In genomic region chr19:45417151-45417550, GRCh38 we compare ENCODE assay signal across 24 cellular contexts. TPM values are rescaled to one million over a fixed set of nuclear protein-coding genes. Genes with fewer than 3 reads are reported as not detected.
DNase-seq lines count a peak whose midpoint lies in the region; ATAC-seq and TF ChIP-seq lines count a peak whose summit lies in the region.
"Had no signal": no experiment of that assay in that cellular context is flagged by ENCODE, and none has a peak within 500 bp of the region (broad histone marks: within the 10 kb centered on the region; RNA-seq: fewer than 3 reads in every experiment).

No MANE protein-coding gene starts in this region.

- CTCF ChIA-PET in HEK293 (lab: Yijun Ruan, JAX) = interaction anchor here (1.1 to 3.1 kb wide), 2 partner anchors 11 to 14 kb away, joined by 3 to 17 read pairs; no protein-coding TSS in a partner anchor

- peak overlapping the region; percentile 37 for H3K9ac ChIP-seq in adipocyte (ENCODE audit: low read length)

- H3K27me3 Mint-ChIP-seq in activated naive CD8-positive, alpha-beta T cell treated with anti-CD3 and anti-CD28 coated beads, Interleukin-2, amount 10 ng/mL, durations not matched to agents 7 days and 5 days = no peaks in the 10 kb centered on the region
- no peaks in the 10 kb centered on the region for H3K27me3 Mint-ChIP-seq in activated naive CD8-positive, alpha-beta T cell treated with anti-CD3 and anti-CD28 coated beads, Interleukin-2, amount 50 U/mL, for 24 hours
- H3K27me3 Mint-ChIP-seq: B cell; CD4-positive, CD25-positive, alpha-beta regulatory T cell; IgD-negative memory B cell had no signal

- TF ChIP-seq CTCF in HEK293 (tag by site-specific recombination; IDR thresholded peaks at IDR 0.05) (no peak), sigmoid colon (IDR thresholded peaks at IDR 0.05) (no peak)

- no peak overlapping the region for H3K4me3 ChIP-seq in HEK293 (ENCODE audit: low read depth, low read length)
- H3K4me3 ChIP-seq in adipocyte (ENCODE audit: low read length) = no peak overlapping the region
- no peak overlapping the region for H3K4me3 ChIP-seq in sigmoid colon
- H3K4me3 ChIP-seq: GM12878 had no signal

- intact Hi-C loops in sigmoid colon (cut with DNase I) = no loop called here

- TF ChIP-seq POLR2A in sigmoid colon (IDR thresholded peaks at IDR 0.05) = no peak

- POLR2A ChIA-PET in activated naive CD8-positive, alpha-beta T cell treated with anti-CD3 and anti-CD28 coated beads, Interleukin-2, amount 10 ng/mL, durations not matched to agents 7 days and 5 days (lab: Charles Lee) = interaction anchor here (1.5 kb wide), 1 partner anchor 10 kb away, joined by 3 read pairs; no protein-coding TSS in a partner anchor
- POLR2A ChIA-PET in HEK293 (lab: Yijun Ruan, JAX) = interaction anchor here (0.6 to 1.4 kb wide), 2 partner anchors 51 to 314 kb away, joined by 3 read pairs; partner anchors contain the start of genes FBXO46 and FOSB

- H3K27ac ChIP-seq in HEK293 (ENCODE audit: extremely low read depth, low read depth, low read length) (no peak overlapping the region), sigmoid colon (peak overlapping the region; percentile 34 to 71 (median 47))

- no peaks in the 10 kb centered on the region for H3K9me3 Mint-ChIP-seq in activated naive CD8-positive, alpha-beta T cell treated with anti-CD3 and anti-CD28 coated beads, Interleukin-2, amount 10 ng/mL, durations not matched to agents 7 days and 5 days
- no peaks in the 10 kb centered on the region for H3K9me3 Mint-ChIP-seq in activated naive CD8-positive, alpha-beta T cell treated with anti-CD3 and anti-CD28 coated beads, Interleukin-2, amount 50 U/mL, for 24 hours
- H3K9me3 Mint-ChIP-seq: CD4-positive, CD25-positive, alpha-beta regulatory T cell; H9; IgD-negative memory B cell had no signal

- peaks cover 30% of the 10 kb centered on the region for H3K4me1 Mint-ChIP-seq in activated naive CD8-positive, alpha-beta T cell treated with anti-CD3 and anti-CD28 coated beads, Interleukin-2, amount 10 ng/mL, durations not matched to agents 7 days and 5 days
- H3K4me1 Mint-ChIP-seq in activated naive CD8-positive, alpha-beta T cell treated with anti-CD3 and anti-CD28 coated beads, Interleukin-2, amount 50 U/mL, for 24 hours = peaks cover 27% of the 10 kb centered on the region

- H3K27ac Mint-ChIP-seq in activated naive CD8-positive, alpha-beta T cell treated with anti-CD3 and anti-CD28 coated beads, Interleukin-2, amount 10 ng/mL, durations not matched to agents 7 days and 5 days = peak overlapping the region; percentile 72
- no peak overlapping the region for H3K27ac Mint-ChIP-seq in activated naive CD8-positive, alpha-beta T cell treated with anti-CD3 and anti-CD28 coated beads, Interleukin-2, amount 50 U/mL, for 24 hours
- H3K27ac Mint-ChIP-seq: B cell had no signal

- H3K36me3 Mint-ChIP-seq in activated naive CD8-positive, alpha-beta T cell treated with anti-CD3 and anti-CD28 coated beads, Interleukin-2, amount 10 ng/mL, durations not matched to agents 7 days and 5 days = peaks cover 21% of the 10 kb centered on the region
- H3K36me3 Mint-ChIP-seq in activated naive CD8-positive, alpha-beta T cell treated with anti-CD3 and anti-CD28 coated beads, Interleukin-2, amount 50 U/mL, for 24 hours (ENCODE audit: low read depth) = peaks cover 34% of the 10 kb centered on the region

- H3K27me3 ChIP-seq in adipocyte (replicated peaks; ENCODE audit: control insufficient read depth, insufficient read depth, low read length) (no peaks in the 10 kb centered on the region), sigmoid colon (no peaks in the 10 kb centered on the region)

- H3K36me3 ChIP-seq in HEK293 (ENCODE audit: control insufficient read depth in 2 of 2, insufficient read depth in 1 of 2, low read length in 2 of 2) (peaks cover 44 to 62% of the 10 kb centered on the region in 2 experiments), adipocyte (ENCODE audit: control insufficient read depth, insufficient read depth, low read length, severe bottlenecking) (peaks cover 62% of the 10 kb centered on the region), sigmoid colon (peaks cover 0 to 76% (median 16%) of the 10 kb centered on the region in 4 donors)

- no peak for ATAC-seq in activated naive CD8-positive, alpha-beta T cell treated with anti-CD3 and anti-CD28 coated beads, Interleukin-2, amount 10 ng/mL, durations not matched to agents 7 days and 5 days (ENCODE audit: low read depth)
- ATAC-seq in activated naive CD8-positive, alpha-beta T cell treated with anti-CD3 and anti-CD28 coated beads, Interleukin-2, amount 50 U/mL, for 24 hours = no peak
- ATAC-seq: GM12878, SK-N-SH treated with all-trans-retinoic acid at 6 μM for 48 hours had no signal

- H3K4me3 Mint-ChIP-seq in activated naive CD8-positive, alpha-beta T cell treated with anti-CD3 and anti-CD28 coated beads, Interleukin-2, amount 10 ng/mL, durations not matched to agents 7 days and 5 days = no peak overlapping the region
- no peak overlapping the region for H3K4me3 Mint-ChIP-seq in activated naive CD8-positive, alpha-beta T cell treated with anti-CD3 and anti-CD28 coated beads, Interleukin-2, amount 50 U/mL, for 24 hours
- H3K4me3 Mint-ChIP-seq: B cell; CD4-positive, CD25-positive, alpha-beta regulatory T cell; H9 had no signal

- H3K4me1 ChIP-seq in HEK293 (ENCODE audit: control insufficient read depth, insufficient read depth, low read length) (no peaks in the 10 kb centered on the region), adipocyte (ENCODE audit: control insufficient read depth, insufficient read depth, low read length) (peaks cover 3% of the 10 kb centered on the region), sigmoid colon (peaks cover 0 to 28% (median 19%) of the 10 kb centered on the region in 4 donors)

- no peak for DNase-seq in activated naive CD8-positive, alpha-beta T cell treated with anti-CD3 and anti-CD28 coated beads, Interleukin-2, amount 10 ng/mL, durations not matched to agents 7 days and 5 days
- no peak for DNase-seq in activated naive CD8-positive, alpha-beta T cell treated with anti-CD3 and anti-CD28 coated beads, Interleukin-2, amount 50 U/mL, for 24 hours
- DNase-seq in adipocyte (ENCODE audit: low read depth) (no peak), sigmoid colon (no peak), COR-L47 (lab: John Stamatoyannopoulos, UW) (no peak), NCI-H524 treated with DMSO at 0.1 percent for 48 hours (lab: John Stamatoyannopoulos, UW) (no peak), H4 (ENCODE audit: low spot score) (no peak)
- DNase-seq: CD4-positive, CD25-positive, alpha-beta regulatory T cell; DND-41; H9; Kasumi-1; NCI-H1694; NCI-H2081; NCI-H2171; NCI-H345; NCI-H524; NCI-H82; SIG-M5 had no signal

- H3K9me3 ChIP-seq in HEK293 (ENCODE audit: control insufficient read depth, insufficient read depth, low read depth, low read length) (no peaks in the 10 kb centered on the region), adipocyte (ENCODE audit: control insufficient read depth, low read length) (no peaks in the 10 kb centered on the region), sigmoid colon (no peaks in the 10 kb centered on the region)

- WGBS in sigmoid colon, 2 donors = 69 to 82% methylated on average over 4 of the region's 4 CpGs

- TF ChIP-seq EP300 in sigmoid colon (IDR thresholded peaks at IDR 0.05) = no peak

TF ChIP-seq in HEK293, 187 proteins besides CTCF, POLR2A, EP300 and RAD21 (continues in another document):
- TF ChIP-seq PRDM6 (tag by site-specific recombination; IDR thresholded peaks at IDR 0.05) = no peak

RNA-seq across cellular contexts. Expression of gene ERCC1, which starts 6.6 kb away (rescaled TPM):
- 10 to 100 TPM; 63.1 to 63.3 TPM for total RNA-seq in activated naive CD8-positive, alpha-beta T cell treated with anti-CD3 and anti-CD28 coated beads, Interleukin-2, amount 10 ng/mL, durations not matched to agents 7 days and 5 days
- total RNA-seq in sigmoid colon = 10 to 100 TPM; 41.8 to 67.0 (median 64.4) TPM
- polyA plus RNA-seq in sigmoid colon = 10 to 100 TPM; 27.3 to 31.8 (median 30.1) TPM
- 49.3 and 84.0 TPM in 2 replicates for total RNA-seq in H4 (2014; rRNA removed; shearing (Covaris generic))

RNA-seq across cellular contexts. Expression of gene POLR1G, which starts 10.7 kb away (rescaled TPM):
- total RNA-seq in activated naive CD8-positive, alpha-beta T cell treated with anti-CD3 and anti-CD28 coated beads, Interleukin-2, amount 10 ng/mL, durations not matched to agents 7 days and 5 days = 1 to 10 TPM; 6.0 to 6.3 TPM
- total RNA-seq in sigmoid colon = 1 to 10 TPM; 1.6 to 4.2 (median 3.8) TPM
- 1 to 10 TPM; 1.2 to 5.6 (median 2.3) TPM for polyA plus RNA-seq in sigmoid colon
- 6.8 and 9.0 TPM in 2 replicates for total RNA-seq in H4 (2014; rRNA removed; shearing (Covaris generic))

RNA-seq across cellular contexts. Expression of gene PPP1R13L, which starts 12.3 kb away (rescaled TPM):
- total RNA-seq in activated naive CD8-positive, alpha-beta T cell treated with anti-CD3 and anti-CD28 coated beads, Interleukin-2, amount 10 ng/mL, durations not matched to agents 7 days and 5 days = 10 to 100 TPM; 20.2 to 25.7 TPM
- total RNA-seq in sigmoid colon = 1 to 10 TPM; 5.8 to 9.4 (median 7.7) TPM
- polyA plus RNA-seq in sigmoid colon = 10 to 100 TPM; 15.6 to 34.0 (median 18.0) TPM
- total RNA-seq in H4 (2014; rRNA removed; shearing (Covaris generic)) = 0.14 and 1.1 TPM in 2 replicates

RNA-seq across cellular contexts. Expression of gene ERCC2, which starts 46.8 kb away (rescaled TPM):
- 10 to 100 TPM; 20.0 to 28.2 TPM for total RNA-seq in activated naive CD8-positive, alpha-beta T cell treated with anti-CD3 and anti-CD28 coated beads, Interleukin-2, amount 10 ng/mL, durations not matched to agents 7 days and 5 days
- 10 to 100 TPM in 1 of 4 donors, 1 to 10 TPM in 3; 4.6 to 12.8 (median 9.8) TPM for total RNA-seq in sigmoid colon
- 10 to 100 TPM in 1 of 3 donors, 1 to 10 TPM in 2; 4.2 to 12.9 (median 9.0) TPM for polyA plus RNA-seq in sigmoid colon
- total RNA-seq in H4 (2014; rRNA removed; shearing (Covaris generic)) = 4.6 and 8.3 TPM in 2 replicates

RNA-seq across cellular contexts. Expression of gene FOSB, which starts 50.6 kb away (rescaled TPM):
- 10 to 100 TPM; 68.7 to 69.4 TPM for total RNA-seq in activated naive CD8-positive, alpha-beta T cell treated with anti-CD3 and anti-CD28 coated beads, Interleukin-2, amount 10 ng/mL, durations not matched to agents 7 days and 5 days
- 10 to 100 TPM in 3 of 4 donors, 1 to 10 TPM in 1; 1.1 to 28.1 (median 23.1) TPM for total RNA-seq in sigmoid colon
- polyA plus RNA-seq in sigmoid colon = 10 to 100 TPM in 1 of 3 donors, 1 to 10 TPM in 2; 3.7 to 11.0 (median 5.4) TPM
- total RNA-seq in H4 (2014; rRNA removed; shearing (Covaris generic)) = 1.2 TPM in 1 of 2 replicates, not detected in the other
- total RNA-seq: A172 had no signal
